Comparison of ENCODE assay signal across 25 cellular contexts in genomic region chr16:72983728-72984350, GRCh38.
DNase-seq lines count a peak whose midpoint lies in the region; ATAC-seq and TF ChIP-seq lines count a peak whose summit lies in the region.
"Had no signal": no experiment of that assay in that cellular context is flagged by ENCODE, and none has a peak within 500 bp of the region (broad histone marks: within the 10 kb centered on the region; RNA-seq: fewer than 3 reads in every experiment).

No MANE protein-coding gene starts in this region.

- H3K18ac ChIP-seq in trophoblast cell (ENCODE audit: low read length), result no peak overlapping the region

- peak overlapping the region; percentile 71 to 83 for H3K27ac ChIP-seq in right atrium auricular region
- peak overlapping the region in 1 of 10 donors; percentile 72 for H3K27ac ChIP-seq in heart right ventricle
- H3K27ac ChIP-seq in gastroesophageal sphincter, result peak overlapping the region in 3 of 4 donors; percentile 24 to 84 (median 43)
- no peak overlapping the region for H3K27ac ChIP-seq in trophoblast cell (ENCODE audit: low read depth, low read length)
- peak overlapping the region; percentile 78 for H3K27ac ChIP-seq in upper lobe of right lung
- no peak overlapping the region for H3K27ac ChIP-seq in uterus
- H3K27ac ChIP-seq: BLaER1 treated with 17β-estradiol and CSF1 and Interleukin-3, amounts not matched to agents 10 nM and 100 nM had no signal

- H2BK12ac ChIP-seq in trophoblast cell (ENCODE audit: low read length), result no peak overlapping the region

- no peak overlapping the region for H3K23ac ChIP-seq in trophoblast cell (ENCODE audit: low read length)

- no peak overlapping the region for H3K14ac ChIP-seq in trophoblast cell (ENCODE audit: low read length)

- H2BK120ac ChIP-seq in trophoblast cell (ENCODE audit: insufficient read depth, low read length, poor library complexity), result no peak overlapping the region

- H3K4me3 ChIP-seq in right atrium auricular region (no peak overlapping the region), heart right ventricle (no peak overlapping the region), gastroesophageal sphincter (no peak overlapping the region), trophoblast cell (ENCODE audit: low read depth, low read length) (no peak overlapping the region), upper lobe of right lung (no peak overlapping the region), uterus (no peak overlapping the region)
- H3K4me3 ChIP-seq: BLaER1 treated with 17β-estradiol and CSF1 and Interleukin-3, amounts not matched to agents 10 nM and 100 nM; heart left ventricle; MG63 had no signal

- TF ChIP-seq EP300 in gastroesophageal sphincter (IDR thresholded peaks at IDR 0.05), result no peak

- peak overlapping the region; percentile 34 for H3K4ac ChIP-seq in trophoblast cell (ENCODE audit: low read depth, low read length)

- H2AFZ ChIP-seq in trophoblast cell (ENCODE audit: insufficient read depth, low read length, poor library complexity), result no peak overlapping the region

- no peak overlapping the region for H3K4me2 ChIP-seq in trophoblast cell (ENCODE audit: low read length)

- no peak overlapping the region for H2BK5ac ChIP-seq in trophoblast cell (ENCODE audit: low read depth, low read length, poor library complexity)

- no peak overlapping the region for H2AK5ac ChIP-seq in trophoblast cell (ENCODE audit: low read length)

- H4K12ac ChIP-seq in trophoblast cell (ENCODE audit: low read depth, low read length), result no peak overlapping the region

- ATAC-seq in heart right ventricle, result no peak
- no peak for ATAC-seq in gastroesophageal sphincter
- ATAC-seq in upper lobe of right lung, result peak; percentile 67
- no peak for ATAC-seq in GM18873 (IDR thresholded peaks at IDR 0.05; ENCODE audit: low FRiP score, unreplicated experiment)
- ATAC-seq: activated T-helper 17 cell treated with anti-CD3 and anti-CD28 coated beads, Interleukin-2, amount 50 U/mL, for 72 hours; heart left ventricle; naive thymus-derived CD8-positive, alpha-beta T cell had no signal

- intact Hi-C loops in heart right ventricle (cut with DNase I) (no loop called here), upper lobe of right lung (cut with DNase I) (no loop called here), uterus (cut with DNase I; ENCODE audit: low total_unique reads) (no loop called here)

- H3K27me3 ChIP-seq in right atrium auricular region, result no peaks in the 10 kb centered on the region
- H3K27me3 ChIP-seq in heart right ventricle, result no peaks in the 10 kb centered on the region
- no peaks in the 10 kb centered on the region for H3K27me3 ChIP-seq in gastroesophageal sphincter
- no peaks in the 10 kb centered on the region for H3K27me3 ChIP-seq in trophoblast cell (ENCODE audit: insufficient read depth, low read length)
- H3K27me3 ChIP-seq in upper lobe of right lung, result no peaks in the 10 kb centered on the region
- no peaks in the 10 kb centered on the region for H3K27me3 ChIP-seq in uterus
- H3K27me3 ChIP-seq: BLaER1 treated with 17β-estradiol and CSF1 and Interleukin-3, amounts not matched to agents 10 nM and 100 nM; heart left ventricle; MG63 had no signal

- H4K91ac ChIP-seq in trophoblast cell (ENCODE audit: low read depth, low read length), result no peak overlapping the region

- WGBS in heart right ventricle, 2 donors, result 95% methylated on average over 2 of the region's 2 CpGs
- WGBS in gastroesophageal sphincter (ENCODE audit: low coverage in 1 of 2), 2 donors, result 100% methylated on average over 1 of the region's 2 CpGs; no CpG with 5 or more reads in 1 of the 2 donors
- WGBS in trophoblast cell (ENCODE audit: extremely low coverage, insufficient coverage, insufficient read length), result no CpG with 5 or more reads among the region's 2 CpGs

- H3K4me1 ChIP-seq in right atrium auricular region (peaks cover 0 to 46% of the 10 kb centered on the region in 2 donors), heart right ventricle (peaks cover 11 to 64% (median 37%) of the 10 kb centered on the region in 9 donors), gastroesophageal sphincter (peaks cover 3 to 60% (median 25%) of the 10 kb centered on the region in 3 donors), trophoblast cell (ENCODE audit: control insufficient read depth in 1 of 2, insufficient read depth in 2 of 2, low read length in 2 of 2) (peaks cover 16 to 29% of the 10 kb centered on the region in 2 experiments), upper lobe of right lung (peaks cover 41% of the 10 kb centered on the region), uterus (peaks cover 2 to 23% of the 10 kb centered on the region in 2 donors)

- H3K9me3 ChIP-seq in right atrium auricular region (no peaks in the 10 kb centered on the region), heart right ventricle (no peaks in the 10 kb centered on the region), gastroesophageal sphincter (no peaks in the 10 kb centered on the region), trophoblast cell (ENCODE audit: insufficient read depth, low read depth, low read length) (no peaks in the 10 kb centered on the region), upper lobe of right lung (no peaks in the 10 kb centered on the region), uterus (no peaks in the 10 kb centered on the region)
- H3K9me3 ChIP-seq: BLaER1 treated with 17β-estradiol and CSF1 and Interleukin-3, amounts not matched to agents 10 nM and 100 nM; heart left ventricle; MG63 had no signal

- TF ChIP-seq CTCF in right atrium auricular region (IDR thresholded peaks at IDR 0.05) (no peak), heart right ventricle (IDR thresholded peaks at IDR 0.05) (no peak), gastroesophageal sphincter (IDR thresholded peaks at IDR 0.05) (no peak), upper lobe of right lung (IDR thresholded peaks at IDR 0.05) (no peak), uterus (IDR thresholded peaks at IDR 0.05) (no peak)

- DNase-seq in right atrium auricular region (ENCODE audit: low spot score), result no peak
- no peak for DNase-seq in heart right ventricle
- peak in 1 of 2 donors; percentile 37 for DNase-seq in trophoblast cell
- no peak for DNase-seq in upper lobe of right lung
- DNase-seq in uterus, result no peak
- no peak for DNase-seq in NCI-H2081 (lab: John Stamatoyannopoulos, UW)
- DNase-seq: activated B cell treated with CpG ODN at 0.5 μM for 24 hours; activated CD4-positive, alpha-beta T cell treated with anti-CD3 and anti-CD28 coated beads, Interleukin-2, amount 50 U/mL, for 48 hours; activated CD8-positive, alpha-beta memory T cell treated with anti-CD3 and anti-CD28 coated beads, Interleukin-2, amount 50 U/mL, for 48 hours; activated naive CD8-positive, alpha-beta T cell treated with anti-CD3 and anti-CD28 coated beads for 36 hours; Calu3; heart left ventricle; mesendoderm; MG63; naive thymus-derived CD8-positive, alpha-beta T cell; NCI-H1417 treated with DMSO at 0.1 percent for 48 hours; NK-92 treated with Interleukin-12 subunit alpha and Interleukin-12 subunit beta, amount 100 ng/mL, for 24 hours; posterior cingulate gyrus; SHP77 treated with DMSO at 0.1 percent for 48 hours; stimulated activated CD4-positive, alpha-beta T cell treated with anti-CD3 and anti-CD28 coated beads, Interleukin-1b, Interleukin-23, amount 100 ng/mL, for 48 hours; T-helper 9 cell had no signal

- H3K36me3 ChIP-seq in right atrium auricular region, result no peaks in the 10 kb centered on the region
- H3K36me3 ChIP-seq in heart right ventricle, result no peaks in the 10 kb centered on the region
- H3K36me3 ChIP-seq in gastroesophageal sphincter, result no peaks in the 10 kb centered on the region
- H3K36me3 ChIP-seq in trophoblast cell (ENCODE audit: control insufficient read depth in 1 of 2, insufficient read depth in 2 of 2, low read length in 2 of 2), result no peaks in the 10 kb centered on the region
- H3K36me3 ChIP-seq in upper lobe of right lung, result no peaks in the 10 kb centered on the region
- no peaks in the 10 kb centered on the region for H3K36me3 ChIP-seq in uterus
- H3K36me3 ChIP-seq: heart left ventricle, MG63 had no signal

- no peak for TF ChIP-seq POLR2A in gastroesophageal sphincter (IDR thresholded peaks at IDR 0.05)
- no peak for TF ChIP-seq POLR2A in uterus (IDR thresholded peaks at IDR 0.05)

- H3K9ac ChIP-seq in trophoblast cell (ENCODE audit: low read length), result no peak overlapping the region
- H3K9ac ChIP-seq: BLaER1 treated with 17β-estradiol and CSF1 and Interleukin-3, amounts not matched to agents 10 nM and 100 nM had no signal

- H3K79me2 ChIP-seq in trophoblast cell (ENCODE audit: control insufficient read depth, insufficient read depth, low read length, poor library complexity), result peaks cover 8% of the 10 kb centered on the region

- no peak overlapping the region for H4K8ac ChIP-seq in trophoblast cell (ENCODE audit: low read depth, low read length)

- H3K79me1 ChIP-seq in trophoblast cell (ENCODE audit: low read length), result peaks cover 9% of the 10 kb centered on the region

Comparison
In these comparisons a context has a peak if more than half of its experiments do, and no peak if none do; other contexts are left out.
1. H3K27ac ChIP-seq: peak in right atrium auricular region (2 of 2), gastroesophageal sphincter (3 of 4) and upper lobe of right lung (single experiment); none in trophoblast cell (single experiment) and uterus (0 of 2).